ENCODE assay signal across 11 cellular contexts in genomic region chr3:124985358-124985757, GRCh38. TPM values are rescaled to one million over a fixed set of nuclear protein-coding genes. Genes with fewer than 3 reads are reported as not detected.
DNase-seq lines count a peak whose midpoint lies in the region; ATAC-seq and TF ChIP-seq lines count a peak whose summit lies in the region.
"Had no signal": no experiment of that assay in that cellular context is flagged by ENCODE, and none has a peak within 500 bp of the region (broad histone marks: within the 10 kb centered on the region; RNA-seq: fewer than 3 reads in every experiment).

No MANE protein-coding gene starts in this region.

- H2BK5ac ChIP-seq in trophoblast cell (ENCODE audit: low read depth, low read length, poor library complexity) = no peak overlapping the region

- H2AFZ ChIP-seq in PC-3 (ENCODE audit: low read length) (peak overlapping the region; percentile 2; the same call in 1 of the 2 replicates), trophoblast cell (ENCODE audit: insufficient read depth, low read length, poor library complexity) (no peak overlapping the region)

- H3K9ac ChIP-seq in PC-3 (ENCODE audit: low read length) (peak overlapping the region; percentile 32; the same call in 1 of the 2 replicates), trophoblast cell (ENCODE audit: low read length) (no peak overlapping the region)

- H3K4me3 ChIP-seq in PC-3 (ENCODE audit: low read length) (no peak overlapping the region), fibroblast of pulmonary artery (replicated peaks; ENCODE audit: low read depth, low read length) (no peak overlapping the region), trophoblast cell (ENCODE audit: low read depth, low read length) (no peak overlapping the region)

- ATAC-seq in PC-3 (peak; percentile 75), GM19463 (IDR thresholded peaks at IDR 0.05; ENCODE audit: unreplicated experiment) (no peak)

- no peak overlapping the region for H3K23ac ChIP-seq in trophoblast cell (ENCODE audit: low read length)

- H3K4ac ChIP-seq in trophoblast cell (ENCODE audit: low read depth, low read length) = no peak overlapping the region

- no peaks in the 10 kb centered on the region for H3K9me3 ChIP-seq in PC-3 (ENCODE audit: low read length)
- H3K9me3 ChIP-seq in trophoblast cell (ENCODE audit: insufficient read depth, low read depth, low read length) = no peaks in the 10 kb centered on the region

- H3K27me3 Mint-ChIP-seq in activated CD4-positive, alpha-beta T cell treated with anti-CD3 and anti-CD28 coated beads, Interleukin-2, amount 10 ng/mL, durations not matched to agents 7 days and 5 days = no peaks in the 10 kb centered on the region

- no peak overlapping the region for H4K12ac ChIP-seq in trophoblast cell (ENCODE audit: low read depth, low read length)

- H3K4me1 ChIP-seq in PC-3 (ENCODE audit: insufficient read depth, low read length) = peaks cover 25% of the 10 kb centered on the region
- peaks cover 4 to 5% of the 10 kb centered on the region in 2 experiments for H3K4me1 ChIP-seq in trophoblast cell (ENCODE audit: control insufficient read depth in 1 of 2, insufficient read depth in 2 of 2, low read length in 2 of 2)

- CTCF ChIA-PET in PC-3 (lab: Charles Lee) = no interaction called here
- CTCF ChIA-PET in activated CD4-positive, alpha-beta T cell treated with anti-CD3 and anti-CD28 coated beads, Interleukin-2, amount 10 ng/mL, durations not matched to agents 7 days and 5 days (lab: Charles Lee) = no interaction called here

- H3K18ac ChIP-seq in trophoblast cell (ENCODE audit: low read length) = no peak overlapping the region

- DNase-seq in Daoy (ENCODE audit: low read depth) (peak; percentile 80), PC-3 (peak; percentile 70), fibroblast of pulmonary artery (ENCODE audit: low read depth) (peak; percentile 86), trophoblast cell (peak; percentile 31 to 60), cortex of kidney (lab: John Stamatoyannopoulos, UW) (no peak), DMS53 (lab: John Stamatoyannopoulos, UW) (no peak)
- no peak for DNase-seq in activated CD4-positive, alpha-beta T cell treated with anti-CD3 and anti-CD28 coated beads, Interleukin-2, amount 10 ng/mL, durations not matched to agents 7 days and 5 days
- DNase-seq: DND-41 had no signal

- no peak for TF ChIP-seq CTCF in PC-3 (conservative IDR thresholded peaks at IDR 0.05; ENCODE audit: low read depth, low read length)
- no peak for TF ChIP-seq CTCF in fibroblast of pulmonary artery (IDR thresholded peaks at IDR 0.05; ENCODE audit: low read length, missing control alignments)

- no peaks in the 10 kb centered on the region for H3K79me2 ChIP-seq in PC-3 (ENCODE audit: low read length)
- H3K79me2 ChIP-seq in trophoblast cell (ENCODE audit: control insufficient read depth, insufficient read depth, low read length, poor library complexity) = no peaks in the 10 kb centered on the region

- no peak overlapping the region for H4K91ac ChIP-seq in trophoblast cell (ENCODE audit: low read depth, low read length)

- intact Hi-C loops in PC-3 (cut with micrococcal nuclease) = no loop called here

- H2BK120ac ChIP-seq in trophoblast cell (ENCODE audit: insufficient read depth, low read length, poor library complexity) = peak overlapping the region; percentile 46

- no peaks in the 10 kb centered on the region for H4K20me1 ChIP-seq in PC-3 (ENCODE audit: low read length)

- no peaks in the 10 kb centered on the region for H3K9me2 ChIP-seq in PC-3 (replicated peaks; ENCODE audit: low read length)

- H3K27me3 ChIP-seq in PC-3 (ENCODE audit: low read length) (no peaks in the 10 kb centered on the region), trophoblast cell (ENCODE audit: insufficient read depth, low read length) (no peaks in the 10 kb centered on the region)

- no peaks in the 10 kb centered on the region for H3K9me3 Mint-ChIP-seq in activated CD4-positive, alpha-beta T cell treated with anti-CD3 and anti-CD28 coated beads, Interleukin-2, amount 10 ng/mL, durations not matched to agents 7 days and 5 days
- H3K9me3 Mint-ChIP-seq: activated T-helper 2 cell treated with anti-CD3 and anti-CD28 coated beads, Interferon-gamma antibody, Interleukin-2, Interleukin-4, amounts not matched to agents 10 μg/mL and 5 μg/mL and 100 μg/mL, durations not matched to agents 14 hours and 24 hours and 36 hours; T-helper 1 cell treated with Interleukin-12 subunit alpha and Interleukin-12 subunit beta and Interleukin-4 antibody, amounts not matched to agents 30 μg/mL and 1 μg/mL, for 36 hours had no signal

- peak overlapping the region; percentile 30 for H3K4me2 ChIP-seq in PC-3 (ENCODE audit: low read length)
- no peak overlapping the region for H3K4me2 ChIP-seq in trophoblast cell (ENCODE audit: low read length)

- H3K36me3 Mint-ChIP-seq in activated CD4-positive, alpha-beta T cell treated with anti-CD3 and anti-CD28 coated beads, Interleukin-2, amount 10 ng/mL, durations not matched to agents 7 days and 5 days (ENCODE audit: low read depth) = peaks cover 18% of the 10 kb centered on the region

- H3K4me3 Mint-ChIP-seq in activated CD4-positive, alpha-beta T cell treated with anti-CD3 and anti-CD28 coated beads, Interleukin-2, amount 10 ng/mL, durations not matched to agents 7 days and 5 days = no peak overlapping the region
- H3K4me3 Mint-ChIP-seq: T-helper 1 cell treated with Interleukin-12 subunit alpha and Interleukin-12 subunit beta and Interleukin-4 antibody, amounts not matched to agents 30 μg/mL and 1 μg/mL, for 36 hours had no signal

- no peaks in the 10 kb centered on the region for H3K79me1 ChIP-seq in trophoblast cell (ENCODE audit: low read length)

- 100% methylated on average over 1 of the region's 4 CpGs for WGBS in trophoblast cell (ENCODE audit: extremely low coverage, insufficient coverage, insufficient read length)

- peaks cover 2% of the 10 kb centered on the region for H3K4me1 Mint-ChIP-seq in activated CD4-positive, alpha-beta T cell treated with anti-CD3 and anti-CD28 coated beads, Interleukin-2, amount 10 ng/mL, durations not matched to agents 7 days and 5 days

- H2AK5ac ChIP-seq in trophoblast cell (ENCODE audit: low read length) = no peak overlapping the region

- no peak overlapping the region for H3K27ac Mint-ChIP-seq in activated CD4-positive, alpha-beta T cell treated with anti-CD3 and anti-CD28 coated beads, Interleukin-2, amount 10 ng/mL, durations not matched to agents 7 days and 5 days
- H3K27ac Mint-ChIP-seq: activated T-helper 2 cell treated with anti-CD3 and anti-CD28 coated beads, Interferon-gamma antibody, Interleukin-2, Interleukin-4, amounts not matched to agents 10 μg/mL and 5 μg/mL and 100 μg/mL, durations not matched to agents 14 hours and 24 hours and 36 hours; T-helper 1 cell treated with Interleukin-12 subunit alpha and Interleukin-12 subunit beta and Interleukin-4 antibody, amounts not matched to agents 30 μg/mL and 1 μg/mL, for 36 hours had no signal

- no peak overlapping the region for H2BK12ac ChIP-seq in trophoblast cell (ENCODE audit: low read length)

- POLR2A ChIA-PET in PC-3 (lab: Charles Lee; ENCODE audit: unreplicated experiment) = no interaction called here
- POLR2A ChIA-PET in activated CD4-positive, alpha-beta T cell treated with anti-CD3 and anti-CD28 coated beads, Interleukin-2, amount 10 ng/mL, durations not matched to agents 7 days and 5 days (lab: Charles Lee) = no interaction called here

- peak overlapping the region; percentile 77 for H3K27ac ChIP-seq in PC-3 (ENCODE audit: low read length)
- no peak overlapping the region for H3K27ac ChIP-seq in trophoblast cell (ENCODE audit: low read depth, low read length)

- H4K8ac ChIP-seq in trophoblast cell (ENCODE audit: low read depth, low read length) = no peak overlapping the region

- H3F3A ChIP-seq in PC-3 (ENCODE audit: low read length, unreplicated experiment) = no peaks in the 10 kb centered on the region

- H3K36me3 ChIP-seq in PC-3 (ENCODE audit: low read depth, low read length) = no peaks in the 10 kb centered on the region
- peaks cover 23 to 25% of the 10 kb centered on the region in 2 experiments for H3K36me3 ChIP-seq in trophoblast cell (ENCODE audit: control insufficient read depth in 1 of 2, insufficient read depth in 2 of 2, low read length in 2 of 2)

- H3K14ac ChIP-seq in trophoblast cell (ENCODE audit: low read length) = no peak overlapping the region

- BruUV-seq in PC-3 (replicated peaks; lab: Mats Ljungman, UMichigan) = no TSS peak

RNA-seq across cellular contexts. Expression of gene MUC13, which starts 50.8 kb away (rescaled TPM):
- 0.11 TPM in 1 of 2 replicates, not detected in the other for total RNA-seq in Daoy (2014; rRNA removed; shearing (Covaris generic))
- 0.04 TPM in 1 of 2 replicates, not detected in the other for total RNA-seq in PC-3 (2014; rRNA removed)
- polyA plus RNA-seq in trophoblast cell (2013) = 0.07 and 0.11 TPM in 2 replicates
- total RNA-seq in activated CD4-positive, alpha-beta T cell treated with anti-CD3 and anti-CD28 coated beads, Interleukin-2, amount 10 ng/mL, durations not matched to agents 7 days and 5 days = not detected
- total RNA-seq: activated T-helper 2 cell treated with anti-CD3 and anti-CD28 coated beads, Interferon-gamma antibody, Interleukin-2, Interleukin-4, amounts not matched to agents 10 μg/mL and 5 μg/mL and 100 μg/mL, durations not matched to agents 14 hours and 24 hours and 36 hours had no signal

Comparison
In these comparisons a context has a peak if more than half of its experiments do, and no peak if none do; other contexts are left out.
1. DNase-seq: peak in Daoy (single experiment), PC-3 (single experiment), fibroblast of pulmonary artery (single experiment) and trophoblast cell (2 of 2); none in activated CD4-positive, alpha-beta T cell treated with anti-CD3 and anti-CD28 coated beads, Interleukin-2, amount 10 ng/mL, durations not matched to agents 7 days and 5 days (single experiment), cortex of kidney (single experiment) and DMS53 (single experiment).